Comparison of ENCODE assay signal across 1 cellular context in the genomic region with DNA sequence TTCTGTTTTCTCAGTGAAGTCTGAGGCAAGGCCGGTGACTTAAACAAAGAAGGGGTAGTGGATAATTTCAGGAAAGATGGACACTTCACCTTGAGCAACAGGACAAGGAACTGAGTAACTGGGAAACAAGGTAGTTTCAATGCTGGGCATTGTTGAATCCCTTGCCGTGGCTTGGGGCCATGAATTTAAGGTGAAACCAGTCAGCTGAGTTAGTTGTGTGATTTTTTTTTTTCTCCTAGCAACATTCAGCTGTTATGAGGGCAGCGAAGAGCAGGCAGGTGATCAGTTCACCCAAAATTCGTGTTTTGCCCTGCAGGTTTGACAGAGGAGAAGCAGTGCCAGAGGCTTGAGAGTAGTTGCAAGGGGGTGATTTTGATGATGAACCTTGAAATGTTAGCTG.
TF ChIP-seq lines count a peak whose summit lies in the region.

No MANE protein-coding gene starts in this region.

TF ChIP-seq in HepG2, 621 proteins besides CTCF, POLR2A, EP300 and RAD21:
- peak; percentile 5; the same call in 1 of the 2 replicates for TF ChIP-seq POLR2AphosphoS5 (IDR thresholded peaks at IDR 0.05; ENCODE audit: low read depth, low read length)
- TF ChIP-seq RCOR2 (CRISPR knock-in tag; IDR thresholded peaks at IDR 0.05), result no peak
- no peak for TF ChIP-seq ZHX1 (CRISPR knock-in tag; IDR thresholded peaks at IDR 0.05; ENCODE audit: low read depth)
- TF ChIP-seq NONO (IDR thresholded peaks at IDR 0.05), result no peak
- 0 out of 2 replicates have a peak, but pooled peaks have one; percentile 26 for TF ChIP-seq NONO (CRISPR knock-in tag; conservative IDR thresholded peaks at IDR 0.05)
- peak; percentile 7; the same call in 1 of the 2 replicates for TF ChIP-seq POLR2G (IDR thresholded peaks at IDR 0.05; ENCODE audit: low read depth, low read length)
- TF ChIP-seq ZNF672 (CRISPR knock-in tag; IDR thresholded peaks at IDR 0.05), result 0 out of 2 replicates have a peak, but pooled peaks have one; percentile 28
- TF ChIP-seq TCF7 (IDR thresholded peaks at IDR 0.05; ENCODE audit: low read depth), result no peak
